Comparison of ENCODE assay signal across 20 cellular contexts in the genomic region with DNA sequence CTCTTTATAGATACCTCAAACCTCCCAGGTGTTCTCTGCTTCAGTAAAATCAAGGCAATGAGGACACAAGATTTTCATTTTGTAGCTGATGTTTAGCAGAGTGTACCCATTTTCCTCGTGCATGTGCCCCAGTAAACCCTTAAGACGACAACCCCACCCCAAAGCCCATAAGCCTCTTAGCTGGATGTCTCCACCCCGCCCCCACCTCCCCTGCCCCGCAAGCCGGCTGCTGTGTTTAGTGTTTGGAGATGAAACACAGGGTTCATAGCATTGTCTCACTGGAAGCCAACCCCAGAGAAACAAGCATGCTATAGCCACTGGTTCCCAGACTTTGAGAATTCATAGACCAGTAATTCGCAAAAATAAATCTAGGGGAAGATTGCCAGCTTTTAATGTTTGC. TPM values are rescaled to one million over a fixed set of nuclear protein-coding genes. Genes with fewer than 3 reads are reported as not detected.
A peak's percentile ranks its signal among the peaks of the same experiment; 100 is the strongest.
DNase-seq lines count a peak whose midpoint lies in the region; FAIRE-seq and TF ChIP-seq lines count a peak whose summit lies in the region.
"Had no signal": no experiment of that assay in that cellular context is flagged by ENCODE, and none has a peak within 500 bp of the region (broad histone marks: within the 10 kb centered on the region; RNA-seq: fewer than 3 reads in every experiment).

No MANE protein-coding gene starts in this region.

- H3K4me1 ChIP-seq in neural progenitor cell, result peaks cover 8% of the 10 kb centered on the region

- no peaks in the 10 kb centered on the region for H3F3A ChIP-seq in neural progenitor cell (ENCODE audit: low read depth)

- FAIRE-seq in D721Med (lab: Jason Lieb, UNC), result peak; percentile 84
- FAIRE-seq: GM12878, GM19239 had no signal

- H3K4me3 ChIP-seq in neural progenitor cell, result no peak overlapping the region
- H3K4me3 ChIP-seq: GM12878, GM23338 had no signal

- H4K20me1 ChIP-seq in neural progenitor cell (ENCODE audit: low read depth), result no peaks in the 10 kb centered on the region

- no peak overlapping the region for H3K9ac ChIP-seq in neural progenitor cell

- no peak overlapping the region for H3K27ac Mint-ChIP-seq in neural progenitor cell
- H3K27ac Mint-ChIP-seq: GM23338, H9 had no signal

- DNase-seq in D721Med (ENCODE audit: insufficient read length, low spot score) (peak; percentile 83), NCI-H82 treated with DMSO at 0.1 percent for 48 hours (lab: John Stamatoyannopoulos, UW; ENCODE audit: unreplicated experiment) (peak; percentile 73), neural progenitor cell (ENCODE audit: low spot score) (peak; percentile 49), NCI-H2171 treated with DMSO at 0.1 percent for 48 hours (lab: John Stamatoyannopoulos, UW) (no peak), NCI-H1105 treated with DMSO at 0.1 percent for 48 hours (lab: John Stamatoyannopoulos, UW) (no peak)
- no peak for DNase-seq in stimulated activated CD4-positive, alpha-beta T cell treated with anti-CD3 and anti-CD28 coated beads, Interleukin-15, amount 100 ng/mL, for 24 hours
- DNase-seq: C1 segment of cervical spinal cord; Calu3; CD4-positive, alpha-beta memory T cell; COR-L47; DMS 273 treated with DMSO at 0.1 percent for 48 hours; DMS79; EL; GDM1; H9 had no signal

- TF ChIP-seq CTCF in D721Med (IDR thresholded peaks at IDR 0.05; ENCODE audit: insufficient read depth, missing control alignments) (no peak), neural progenitor cell (IDR thresholded peaks at IDR 0.05) (no peak)

- no peaks in the 10 kb centered on the region for H3K9me3 ChIP-seq in neural progenitor cell (ENCODE audit: low read depth)

- H3K27me3 Mint-ChIP-seq in neural progenitor cell (ENCODE audit: insufficient read depth, low read depth), result peaks cover 10% of the 10 kb centered on the region
- H3K27me3 Mint-ChIP-seq: CD4-positive, alpha-beta memory T cell had no signal

- no peaks in the 10 kb centered on the region for H3K79me2 ChIP-seq in neural progenitor cell (ENCODE audit: low read depth)

- no peak overlapping the region for H3K4me3 Mint-ChIP-seq in neural progenitor cell
- H3K4me3 Mint-ChIP-seq: CD4-positive, alpha-beta memory T cell; GM23338; H9 had no signal

- no peaks in the 10 kb centered on the region for H3K36me3 ChIP-seq in neural progenitor cell

- no peak overlapping the region for H2AFZ ChIP-seq in neural progenitor cell (replicated peaks)
- H2AFZ ChIP-seq: GM23338 had no signal

- peaks cover 2% of the 10 kb centered on the region for H3K36me3 Mint-ChIP-seq in neural progenitor cell

- peak overlapping the region; percentile 45 for H3K4me2 ChIP-seq in neural progenitor cell
- H3K4me2 ChIP-seq: GM23338 had no signal

- H3K9me3 Mint-ChIP-seq in neural progenitor cell, result no peaks in the 10 kb centered on the region
- H3K9me3 Mint-ChIP-seq: GM23338, H9 had no signal

- no peak overlapping the region for H3K27ac ChIP-seq in neural progenitor cell

- peaks cover 8% of the 10 kb centered on the region for H3K4me1 Mint-ChIP-seq in neural progenitor cell

- no peaks in the 10 kb centered on the region for H3K27me3 ChIP-seq in neural progenitor cell

RNA-seq across cellular contexts. Expression of a gene that starts 5.8 kb away (rescaled TPM):
- 0.03 TPM in 1 of 2 replicates, not detected in the other for total RNA-seq in neural progenitor cell (ENCODE audit: low replicate concordance)
- total RNA-seq: A172, Calu3, GM12878, GM23338, H4, H9 had no signal

RNA-seq across cellular contexts. Expression of a gene that starts 50.3 kb away (rescaled TPM):
- total RNA-seq in neural progenitor cell (ENCODE audit: low replicate concordance), result 25.3 and 29.9 TPM in 2 replicates

RNA-seq across cellular contexts. Expression of a gene that starts 52.5 kb away (rescaled TPM):
- total RNA-seq in neural progenitor cell (ENCODE audit: low replicate concordance), result 10.9 and 22.0 TPM in 2 replicates

Comparison
In these comparisons a context has a peak if more than half of its experiments do, and no peak if none do; other contexts are left out.
1. DNase-seq: peak in D721Med (single experiment), NCI-H82 treated with DMSO at 0.1 percent for 48 hours (single experiment) and neural progenitor cell (single experiment); none in NCI-H2171 treated with DMSO at 0.1 percent for 48 hours (single experiment), NCI-H1105 treated with DMSO at 0.1 percent for 48 hours (single experiment) and stimulated activated CD4-positive, alpha-beta T cell treated with anti-CD3 and anti-CD28 coated beads, Interleukin-15, amount 100 ng/mL, for 24 hours (single experiment).